In genomic region chr6:31899215-31899614, GRCh38 we compare ENCODE assay signal across 12 cellular contexts. TPM values are rescaled to one million over a fixed set of nuclear protein-coding genes. Genes with fewer than 3 reads are reported as not detected.
DNase-seq lines count a peak whose midpoint lies in the region; ATAC-seq and TF ChIP-seq lines count a peak whose summit lies in the region.
"Had no signal": no experiment of that assay in that cellular context is flagged by ENCODE, and none has a peak within 500 bp of the region (broad histone marks: within the 10 kb centered on the region; RNA-seq: fewer than 3 reads in every experiment).

No MANE protein-coding gene starts in this region.

- H3K27me3 Mint-ChIP-seq in dendritic cell treated with granulocyte-macrophage colony-stimulating factor and Interleukin-4, amounts not matched to agents 40 ng/mL and 50 ng/mL, for 4 days: no peaks in the 10 kb centered on the region
- no peaks in the 10 kb centered on the region for H3K27me3 Mint-ChIP-seq in type B pancreatic cell

- H3K4me1 Mint-ChIP-seq in dendritic cell treated with granulocyte-macrophage colony-stimulating factor and Interleukin-4, amounts not matched to agents 40 ng/mL and 50 ng/mL, for 4 days (ENCODE audit: low read depth): peaks cover 62% of the 10 kb centered on the region
- peaks cover 16% of the 10 kb centered on the region for H3K4me1 Mint-ChIP-seq in type B pancreatic cell (ENCODE audit: unreplicated experiment)

- POLR2A ChIA-PET in PC-3 (lab: Charles Lee; ENCODE audit: unreplicated experiment): no interaction called here

- H3F3A ChIP-seq in PC-3 (ENCODE audit: low read length, unreplicated experiment): no peaks in the 10 kb centered on the region

- H4K20me1 ChIP-seq in PC-3 (ENCODE audit: low read length): no peaks in the 10 kb centered on the region

- intact Hi-C loops in left ventricle myocardium inferior (cut with micrococcal nuclease) (no loop called here), Right ventricle myocardium inferior (cut with DNase I) (no loop called here), PC-3 (cut with micrococcal nuclease) (loop anchor here (5.0 kb wide), 1 partner anchor 37 kb away; the partner anchor contains the start of gene NEU1)
- intact Hi-C loops in dendritic cell treated with granulocyte-macrophage colony-stimulating factor and Interleukin-4, amounts not matched to agents 40 ng/mL and 50 ng/mL, for 4 days (cut with micrococcal nuclease): loop anchor here (5.0 kb wide), 1 partner anchor 58 kb away; the partner anchor contains the start of genes NELFE and SKIC2

- no peak for DNase-seq in left ventricle myocardium inferior
- DNase-seq in Right ventricle myocardium inferior (ENCODE audit: missing footprints): no peak
- DNase-seq in PC-3: no peak
- no peak for DNase-seq in type B pancreatic cell (ENCODE audit: extremely low spot score, unreplicated experiment)
- no peak for DNase-seq in GM20000 (ENCODE audit: low spot score)
- no peak for DNase-seq in SK-N-DZ (ENCODE audit: low spot score)
- no peak for DNase-seq in NAMALWA (ENCODE audit: low spot score)
- DNase-seq: activated gamma-delta T cell; NCI-H187 treated with DMSO at 0.1 percent for 48 hours; stimulated activated CD4-positive, alpha-beta T cell treated with anti-CD3 and anti-CD28 coated beads, Interleukin-12 subunit alpha, Interleukin-12 subunit beta, amount 100 ng/mL, for 4 hours had no signal

- H3K36me3 ChIP-seq in left ventricle myocardium inferior (peaks cover 7% of the 10 kb centered on the region), PC-3 (ENCODE audit: low read depth, low read length) (peaks cover 4% of the 10 kb centered on the region; the same call in 1 of the 2 replicates)

- peaks cover 52% of the 10 kb centered on the region for H3K36me3 Mint-ChIP-seq in dendritic cell treated with granulocyte-macrophage colony-stimulating factor and Interleukin-4, amounts not matched to agents 40 ng/mL and 50 ng/mL, for 4 days (ENCODE audit: low read depth)
- H3K36me3 Mint-ChIP-seq in type B pancreatic cell: no peaks in the 10 kb centered on the region

- H3K4me3 Mint-ChIP-seq in dendritic cell treated with granulocyte-macrophage colony-stimulating factor and Interleukin-4, amounts not matched to agents 40 ng/mL and 50 ng/mL, for 4 days: peak overlapping the region; percentile 76
- H3K4me3 Mint-ChIP-seq in type B pancreatic cell: peak overlapping the region; percentile 85

- H2AFZ ChIP-seq in PC-3 (ENCODE audit: low read length): no peak overlapping the region

- H3K27ac Mint-ChIP-seq in dendritic cell treated with granulocyte-macrophage colony-stimulating factor and Interleukin-4, amounts not matched to agents 40 ng/mL and 50 ng/mL, for 4 days: peak overlapping the region; percentile 88
- peak overlapping the region; percentile 92 for H3K27ac Mint-ChIP-seq in type B pancreatic cell

- H3K27me3 ChIP-seq in left ventricle myocardium inferior (ENCODE audit: low read depth) (no peaks in the 10 kb centered on the region), PC-3 (ENCODE audit: low read length) (no peaks in the 10 kb centered on the region)

- H3K9me3 Mint-ChIP-seq in dendritic cell treated with granulocyte-macrophage colony-stimulating factor and Interleukin-4, amounts not matched to agents 40 ng/mL and 50 ng/mL, for 4 days: no peaks in the 10 kb centered on the region
- no peaks in the 10 kb centered on the region for H3K9me3 Mint-ChIP-seq in type B pancreatic cell

- no peak overlapping the region for H3K27ac ChIP-seq in left ventricle myocardium inferior (replicated peaks)
- H3K27ac ChIP-seq in PC-3 (ENCODE audit: low read length): no peak overlapping the region

- TF ChIP-seq CTCF in left ventricle myocardium inferior (IDR thresholded peaks at IDR 0.05; ENCODE audit: borderline replicate concordance): no peak
- no peak for TF ChIP-seq CTCF in PC-3 (conservative IDR thresholded peaks at IDR 0.05; ENCODE audit: low read depth, low read length)
- TF ChIP-seq CTCF in type B pancreatic cell (conservative IDR thresholded peaks at IDR 0.05): no peak
- TF ChIP-seq CTCF in GM20000 (IDR thresholded peaks at IDR 0.05; ENCODE audit: extremely low read depth, missing control alignments): no peak

- H3K9me2 ChIP-seq in PC-3 (replicated peaks; ENCODE audit: low read length): no peaks in the 10 kb centered on the region

- CTCF ChIA-PET in PC-3 (lab: Charles Lee): no interaction called here

- H3K9me3 ChIP-seq in left ventricle myocardium inferior (replicated peaks): no peaks in the 10 kb centered on the region
- H3K9me3 ChIP-seq in PC-3 (ENCODE audit: low read length): no peaks in the 10 kb centered on the region

- H3K9ac ChIP-seq in PC-3 (ENCODE audit: low read length): no peak overlapping the region

- peaks cover 34% of the 10 kb centered on the region for H3K79me2 ChIP-seq in PC-3 (ENCODE audit: low read length)

- H3K4me1 ChIP-seq in left ventricle myocardium inferior (peaks cover 60% of the 10 kb centered on the region), PC-3 (ENCODE audit: insufficient read depth, low read length) (peaks cover 28% of the 10 kb centered on the region)

- no TSS peak for BruUV-seq in PC-3 (replicated peaks; lab: Mats Ljungman, UMichigan)

- ATAC-seq in Right ventricle myocardium inferior: no peak
- ATAC-seq in PC-3: no peak

- H3K4me2 ChIP-seq in PC-3 (ENCODE audit: low read length): peak overlapping the region; percentile 92

- H3K4me3 ChIP-seq in left ventricle myocardium inferior: peak overlapping the region; percentile 93
- H3K4me3 ChIP-seq in PC-3 (ENCODE audit: low read length): no peak overlapping the region

RNA-seq across cellular contexts. Expression of gene EHMT2, which starts 1.7 kb away (rescaled TPM):
- total RNA-seq in left ventricle myocardium inferior (15.6 TPM), Right ventricle myocardium inferior (16.8 TPM), PC-3 (2014; rRNA removed) (74.5 and 80.8 TPM in 2 replicates), type B pancreatic cell (ENCODE audit: low replicate concordance) (59.9 and 136 TPM in 2 replicates)
- polyA plus RNA-seq in SK-N-DZ (2014; cell fraction: cytosol; rRNA removed): 108 and 112 TPM in 2 replicates
- polyA plus RNA-seq in SK-N-DZ (2014; cell fraction: nucleus; rRNA removed): 131 and 134 TPM in 2 replicates

RNA-seq across cellular contexts. Expression of gene ZBTB12, which starts 2.7 kb away (rescaled TPM):
- 3.5 TPM for total RNA-seq in left ventricle myocardium inferior
- total RNA-seq in Right ventricle myocardium inferior: 3.2 TPM
- total RNA-seq in PC-3 (2014; rRNA removed): 5.4 and 8.6 TPM in 2 replicates
- 8.2 and 37.7 TPM in 2 replicates for total RNA-seq in type B pancreatic cell (ENCODE audit: low replicate concordance)
- polyA plus RNA-seq in SK-N-DZ (2014; cell fraction: cytosol; rRNA removed): 8.0 and 8.6 TPM in 2 replicates
- polyA plus RNA-seq in SK-N-DZ (2014; cell fraction: nucleus; rRNA removed): 3.9 and 5.5 TPM in 2 replicates

RNA-seq across cellular contexts. Expression of gene SLC44A4, which starts 20.4 kb away (rescaled TPM):
- total RNA-seq in left ventricle myocardium inferior (0.08 TPM), Right ventricle myocardium inferior (not detected), PC-3 (2014; rRNA removed) (3.5 and 4.9 TPM in 2 replicates), type B pancreatic cell (ENCODE audit: low replicate concordance) (8.8 and 10.6 TPM in 2 replicates)
- polyA plus RNA-seq in SK-N-DZ (2014; cell fraction: cytosol; rRNA removed): 0.07 and 0.14 TPM in 2 replicates
- polyA plus RNA-seq in SK-N-DZ (2014; cell fraction: nucleus; rRNA removed): not detected in 2 replicates

RNA-seq across cellular contexts. Expression of gene C2, which starts 28.3 kb away (rescaled TPM):
- 9.7 TPM for total RNA-seq in left ventricle myocardium inferior
- total RNA-seq in Right ventricle myocardium inferior: 8.9 TPM
- 1.1 TPM in 1 of 2 replicates, not detected in the other for total RNA-seq in PC-3 (2014; rRNA removed)
- total RNA-seq in type B pancreatic cell (ENCODE audit: low replicate concordance): 2.2 and 3.6 TPM in 2 replicates
- polyA plus RNA-seq in SK-N-DZ (2014; cell fraction: cytosol; rRNA removed): 2.2 TPM in 1 of 2 replicates, not detected in the other
- 0.19 TPM in 1 of 2 replicates, not detected in the other for polyA plus RNA-seq in SK-N-DZ (2014; cell fraction: nucleus; rRNA removed)
- polyA plus RNA-seq: keratinocyte had no signal

RNA-seq across cellular contexts. Expression of gene NEU1, which starts 36.6 kb away (rescaled TPM):
- 26.0 TPM for total RNA-seq in left ventricle myocardium inferior
- total RNA-seq in Right ventricle myocardium inferior: 25.6 TPM
- total RNA-seq in PC-3 (2014; rRNA removed): 31.7 and 33.1 TPM in 2 replicates
- total RNA-seq in type B pancreatic cell (ENCODE audit: low replicate concordance): 46.9 and 62.5 TPM in 2 replicates
- 20.1 and 25.1 TPM in 2 replicates for polyA plus RNA-seq in SK-N-DZ (2014; cell fraction: cytosol; rRNA removed)
- 20.6 and 22.0 TPM in 2 replicates for polyA plus RNA-seq in SK-N-DZ (2014; cell fraction: nucleus; rRNA removed)

Comparison
In these comparisons a context has a peak if more than half of its experiments do, and no peak if none do; other contexts are left out.
1. intact Hi-C loops: an anchor here in PC-3 (5.0 kb wide) and dendritic cell treated with granulocyte-macrophage colony-stimulating factor and Interleukin-4, amounts not matched to agents 40 ng/mL and 50 ng/mL, for 4 days (5.0 kb wide); none called in left ventricle myocardium inferior and Right ventricle myocardium inferior.